ENCODE assay signal across 8 cellular contexts in the genomic region with DNA sequence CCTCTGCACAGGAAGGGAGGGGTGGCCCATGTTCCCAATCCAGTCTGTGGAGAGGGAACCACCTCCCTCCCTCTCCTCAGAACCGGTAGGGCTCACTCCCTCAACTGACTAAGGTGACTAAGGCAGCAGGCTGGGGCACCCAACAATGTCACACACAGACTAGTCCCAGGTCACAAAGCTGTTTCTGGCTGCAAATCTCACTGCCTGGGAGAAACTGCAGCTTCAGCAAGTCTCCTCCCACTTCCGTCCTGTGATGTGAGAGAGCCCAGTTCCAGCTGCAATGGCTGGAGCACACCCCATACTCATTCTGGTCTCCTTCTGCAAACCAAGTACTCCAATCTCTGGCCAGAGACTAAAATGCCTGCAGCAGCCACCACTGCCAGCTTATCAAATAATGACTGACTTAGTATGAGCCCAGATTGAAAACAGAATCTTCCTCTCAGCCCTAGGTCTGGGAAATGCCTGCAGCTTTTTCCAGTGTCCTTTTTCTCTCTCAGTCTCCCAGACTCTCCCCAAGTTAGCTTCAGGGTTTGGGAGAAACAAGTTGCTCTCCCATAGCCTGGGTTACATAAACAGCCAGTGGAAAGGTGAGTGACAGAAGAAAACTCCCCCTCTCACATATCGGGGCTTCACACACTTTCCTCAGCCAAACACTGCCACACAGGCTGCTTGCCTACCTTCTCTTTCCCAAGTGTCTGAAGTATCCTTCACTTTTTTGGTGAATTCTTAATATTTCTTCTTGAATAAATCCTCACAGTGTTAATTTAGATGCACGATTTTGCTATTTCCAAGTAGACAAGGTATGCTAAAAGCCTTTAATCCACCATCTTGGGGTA.
DNase-seq lines count a peak whose midpoint lies in the region; ATAC-seq, FAIRE-seq and TF ChIP-seq lines count a peak whose summit lies in the region.

No MANE protein-coding gene starts in this region.

- no peaks in the 10 kb centered on the region for H3K9me3 ChIP-seq in right cardiac atrium (ENCODE audit: control insufficient read depth, low read length)

- no peak overlapping the region for H3K4me3 Mint-ChIP-seq in activated CD8-positive, alpha-beta T cell treated with anti-CD3 and anti-CD28 coated beads, Interleukin-2, amount 10 ng/mL, durations not matched to agents 7 days and 5 days
- no peak overlapping the region for H3K4me3 Mint-ChIP-seq in glutamatergic neuron (ENCODE audit: unreplicated experiment)

- ATAC-seq in GM21576 (IDR thresholded peaks at IDR 0.05; ENCODE audit: unreplicated experiment) = peak; percentile 97
- peak; percentile 82 for ATAC-seq in activated CD8-positive, alpha-beta T cell treated with anti-CD3 and anti-CD28 coated beads, Interleukin-2, amount 10 ng/mL, durations not matched to agents 7 days and 5 days
- ATAC-seq in right cardiac atrium = peak; percentile 79 to 86

- no peak overlapping the region for H3K4me3 ChIP-seq in right cardiac atrium (ENCODE audit: low read length)

- POLR2A ChIA-PET in activated CD8-positive, alpha-beta T cell treated with anti-CD3 and anti-CD28 coated beads, Interleukin-2, amount 10 ng/mL, durations not matched to agents 7 days and 5 days (lab: Charles Lee) = no interaction called here

- no peaks in the 10 kb centered on the region for H3K27me3 Mint-ChIP-seq in activated CD8-positive, alpha-beta T cell treated with anti-CD3 and anti-CD28 coated beads, Interleukin-2, amount 10 ng/mL, durations not matched to agents 7 days and 5 days (ENCODE audit: low read depth)
- peaks cover 2% of the 10 kb centered on the region for H3K27me3 Mint-ChIP-seq in glutamatergic neuron (ENCODE audit: unreplicated experiment)

- no peak overlapping the region for H3K27ac ChIP-seq in right cardiac atrium (ENCODE audit: low read length)

- no peaks in the 10 kb centered on the region for H3K27me3 ChIP-seq in right cardiac atrium (ENCODE audit: control insufficient read depth, insufficient read depth)

- H3K27ac Mint-ChIP-seq in activated CD8-positive, alpha-beta T cell treated with anti-CD3 and anti-CD28 coated beads, Interleukin-2, amount 10 ng/mL, durations not matched to agents 7 days and 5 days = peak overlapping the region; percentile 81
- no peak overlapping the region for H3K27ac Mint-ChIP-seq in glutamatergic neuron (ENCODE audit: unreplicated experiment)

- H3K4me1 Mint-ChIP-seq in activated CD8-positive, alpha-beta T cell treated with anti-CD3 and anti-CD28 coated beads, Interleukin-2, amount 10 ng/mL, durations not matched to agents 7 days and 5 days (ENCODE audit: low read depth) = peaks cover 14% of the 10 kb centered on the region
- no peaks in the 10 kb centered on the region for H3K4me1 Mint-ChIP-seq in glutamatergic neuron (ENCODE audit: low read depth, unreplicated experiment)

- 19% methylated on average over 4 of the region's 4 CpGs for WGBS in right cardiac atrium

- H3K9me3 Mint-ChIP-seq in activated CD8-positive, alpha-beta T cell treated with anti-CD3 and anti-CD28 coated beads, Interleukin-2, amount 10 ng/mL, durations not matched to agents 7 days and 5 days (ENCODE audit: insufficient read depth) = no peaks in the 10 kb centered on the region
- H3K9me3 Mint-ChIP-seq in glutamatergic neuron (ENCODE audit: unreplicated experiment) = no peaks in the 10 kb centered on the region

- intact Hi-C loops in right cardiac atrium (cut with DNase I) = no loop called here

- peaks cover 2% of the 10 kb centered on the region for H3K4me1 ChIP-seq in right cardiac atrium (ENCODE audit: control insufficient read depth, insufficient read depth, low read length)

- in situ Hi-C loops in GM13976 (cut with MboI; ENCODE audit: low sequenced_read_pairs, unreplicated experiment) = no loop called here

- CTCF ChIA-PET in activated CD8-positive, alpha-beta T cell treated with anti-CD3 and anti-CD28 coated beads, Interleukin-2, amount 10 ng/mL, durations not matched to agents 7 days and 5 days (lab: Charles Lee) = interaction anchor here (1.1 to 3.7 kb wide), 5 partner anchors 9 to 393 kb away, joined by 3 to 15 read pairs (median 5); no protein-coding TSS in a partner anchor

- H3K36me3 Mint-ChIP-seq in activated CD8-positive, alpha-beta T cell treated with anti-CD3 and anti-CD28 coated beads, Interleukin-2, amount 10 ng/mL, durations not matched to agents 7 days and 5 days (ENCODE audit: low read depth) = no peaks in the 10 kb centered on the region
- H3K36me3 Mint-ChIP-seq in glutamatergic neuron (ENCODE audit: unreplicated experiment) = peaks cover 4% of the 10 kb centered on the region

- TF ChIP-seq CTCF in GM13976 (IDR thresholded peaks at IDR 0.05; ENCODE audit: borderline replicate concordance, control extremely low read depth, extremely low read depth, insufficient read depth, missing control alignments) (no peak), glutamatergic neuron (IDR thresholded peaks at IDR 0.05; ENCODE audit: partially characterized antibody, unreplicated experiment) (no peak)

- peak; percentile 68 for DNase-seq in GM13976 (ENCODE audit: low spot score)
- peak; percentile 12 for DNase-seq in HTR-8/SVneo (ENCODE audit: insufficient read length, low spot score)
- DNase-seq in activated CD8-positive, alpha-beta T cell treated with anti-CD3 and anti-CD28 coated beads, Interleukin-2, amount 10 ng/mL, durations not matched to agents 7 days and 5 days = peak; percentile 60
- DNase-seq in right cardiac atrium = peak; percentile 24 to 70 (median 68)
- DNase-seq in stimulated activated CD4-positive, alpha-beta T cell treated with anti-CD3 and anti-CD28 coated beads, Interleukin-2, amount 100 ng/mL, for 24 hours = peak; percentile 11 to 24
- no peak for DNase-seq in glutamatergic neuron
- DNase-seq in NCI-H226 = no peak

- peak; percentile 20 for FAIRE-seq in HTR-8/SVneo (lab: Jason Lieb, UNC)

Comparison
In these comparisons a context has a peak if more than half of its experiments do, and no peak if none do; other contexts are left out.
1. DNase-seq: peak in GM13976 (single experiment), HTR-8/SVneo (single experiment), activated CD8-positive, alpha-beta T cell treated with anti-CD3 and anti-CD28 coated beads, Interleukin-2, amount 10 ng/mL, durations not matched to agents 7 days and 5 days (single experiment), right cardiac atrium (3 of 3) and stimulated activated CD4-positive, alpha-beta T cell treated with anti-CD3 and anti-CD28 coated beads, Interleukin-2, amount 100 ng/mL, for 24 hours (2 of 2); none in glutamatergic neuron (single experiment) and NCI-H226 (single experiment).
2. Peak in every context shown above with its lines, with median percentiles within 50 percentile points of each other: ATAC-seq.